Comparison of ENCODE assay signal across 8 cellular contexts in the genomic region with DNA sequence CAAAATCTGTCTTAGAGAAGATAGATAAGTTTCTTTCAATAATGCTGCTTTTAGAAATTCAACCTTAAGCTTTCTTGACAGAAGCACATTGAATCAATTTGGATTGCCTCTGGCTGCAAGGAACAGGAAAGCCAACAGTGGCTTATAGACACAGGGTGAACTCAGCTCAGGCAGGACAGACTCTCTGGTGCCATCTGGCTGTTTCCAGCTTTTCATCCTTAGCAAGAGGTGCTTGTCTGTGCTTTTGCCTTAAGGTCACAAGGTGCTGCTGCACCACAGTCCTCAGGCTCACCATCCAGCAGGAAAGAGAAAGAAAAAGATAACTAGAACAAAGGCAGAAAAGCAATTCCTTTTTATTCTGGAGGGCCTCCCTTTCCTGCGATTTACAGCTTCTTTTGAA.
DNase-seq lines count a peak whose midpoint lies in the region; ATAC-seq and TF ChIP-seq lines count a peak whose summit lies in the region.

No MANE protein-coding gene starts in this region.

- H3K9me3 ChIP-seq in heart left ventricle (no peaks in the 10 kb centered on the region), mammary epithelial cell (replicated peaks; ENCODE audit: insufficient read depth, low read length) (no peaks in the 10 kb centered on the region)

- DNase-seq in heart left ventricle (peak in 1 of 5 donors; percentile 40), Right ventricle myocardium superior (no peak), NCI-H345 treated with DMSO at 0.1 percent for 48 hours (lab: John Stamatoyannopoulos, UW; ENCODE audit: unreplicated experiment) (peak; percentile 77), mammary epithelial cell (peak; percentile 44), myocyte (ENCODE audit: low read depth) (peak; percentile 42), activated T-cell treated with anti-CD3 and anti-CD28 coated beads for 4 hours (no peak)
- no peak for DNase-seq in stimulated activated CD4-positive, alpha-beta T cell treated with anti-CD3 and anti-CD28 coated beads, Interleukin-4, amount 100 ng/mL, for 4 hours

- H3K4me2 ChIP-seq in mammary epithelial cell (ENCODE audit: insufficient read depth, low read depth, low read length), result no peak overlapping the region

- no peaks in the 10 kb centered on the region for H4K20me1 ChIP-seq in mammary epithelial cell (ENCODE audit: insufficient read depth, low read length)

- no peak for TF ChIP-seq POLR2A in heart left ventricle (IDR thresholded peaks at IDR 0.05)

- no peak overlapping the region for H2AFZ ChIP-seq in mammary epithelial cell (ENCODE audit: low read depth, low read length)

- H3K27ac ChIP-seq in heart left ventricle (no peak overlapping the region), mammary epithelial cell (ENCODE audit: insufficient read depth, low read depth, low read length) (no peak overlapping the region)

- dilution Hi-C loops in mammary epithelial cell (cut with HindIII; ENCODE audit: low sequenced_read_pairs), result no loop called here

- H3K4me3 ChIP-seq in heart left ventricle (no peak overlapping the region), mammary epithelial cell (replicated peaks in 1 of 3; ENCODE audit: insufficient read depth in 1 of 3, low read depth in 2 of 3, low read length in 3 of 3) (no peak overlapping the region)

- no peaks in the 10 kb centered on the region for H3K79me2 ChIP-seq in mammary epithelial cell (ENCODE audit: insufficient read depth, low read length)

- H3K36me3 ChIP-seq in heart left ventricle (no peaks in the 10 kb centered on the region), mammary epithelial cell (ENCODE audit: insufficient read depth, low read length) (no peaks in the 10 kb centered on the region)

- CTCF ChIA-PET in mammary epithelial cell (lab: Charles Lee; ENCODE audit: low non-redundant PET), result interaction anchor here (0.6 to 0.8 kb wide), 4 partner anchors 8 to 91 kb away, joined by 3 to 10 read pairs (median 4); no protein-coding TSS in a partner anchor

- TF ChIP-seq CTCF in heart left ventricle (IDR thresholded peaks at IDR 0.05) (peak; percentile 19 to 61 (median 40)), mammary epithelial cell (conservative IDR thresholded peaks at IDR 0.05 in 1 of 2, IDR thresholded peaks at IDR 0.05 in 1 of 2; ENCODE audit: extremely low read depth in 1 of 2, insufficient read depth in 1 of 2, low read depth in 1 of 2, low read length in 2 of 2) (peak; percentile 58 to 79)

- WGBS in heart left ventricle, 4 donors, result 83 to 91% (median 87%) methylated on average over 1 of the region's 1 CpG
- 100% methylated on average over 1 of the region's 1 CpG for WGBS in mammary epithelial cell (ENCODE audit: low coverage, missing lambda C conversion rate)

- BruUV-seq in mammary epithelial cell (replicated peaks; lab: Mats Ljungman, UMichigan), result no TSS peak

- ATAC-seq in heart left ventricle (peak in 3 of 4 donors; percentile 55 to 62 (median 56)), Right ventricle myocardium superior (ENCODE audit: poor library complexity) (no peak), HG02642 (IDR thresholded peaks at IDR 0.05; ENCODE audit: poor library complexity, unreplicated experiment) (no peak)

- in situ Hi-C loops in mammary epithelial cell (cut with MboI; ENCODE audit: low sequenced_read_pairs in 2 of 2), result loop anchor here (10.0 to 25.0 kb wide), 2 partner anchors 200 to 207 kb away; no protein-coding TSS in a partner anchor

- H3K4me1 ChIP-seq in heart left ventricle, result no peaks in the 10 kb centered on the region
- no peaks in the 10 kb centered on the region for H3K4me1 ChIP-seq in mammary epithelial cell (ENCODE audit: insufficient read depth, low read length)

- peaks cover 0 to 3% (median 0%) of the 10 kb centered on the region in 9 donors for H3K27me3 ChIP-seq in heart left ventricle
- peaks cover 4% of the 10 kb centered on the region for H3K27me3 ChIP-seq in mammary epithelial cell (ENCODE audit: insufficient read depth, low read length)

- H3K9ac ChIP-seq in mammary epithelial cell (ENCODE audit: insufficient read depth, low read length), result no peak overlapping the region

- intact Hi-C loops in heart left ventricle (cut with DNase I) (loop anchor here in 7 of 10 donors (5.0 to 10.0 kb wide), 3 partner anchors 197 to 207 kb away; no protein-coding TSS in a partner anchor), Right ventricle myocardium superior (cut with DNase I) (loop anchor here (10.0 kb wide), 1 partner anchor 207 kb away; no protein-coding TSS in a partner anchor), mammary epithelial cell (cut with micrococcal nuclease) (loop anchor here (1.0 to 5.0 kb wide), 4 partner anchors 43 to 244 kb away; no protein-coding TSS in a partner anchor)

Comparison
In these comparisons a context has a peak if more than half of its experiments do, and no peak if none do; other contexts are left out.
1. ATAC-seq: peak in heart left ventricle (3 of 4); none in Right ventricle myocardium superior (single experiment) and HG02642 (single experiment).
2. DNase-seq: peak in NCI-H345 treated with DMSO at 0.1 percent for 48 hours (single experiment), mammary epithelial cell (single experiment) and myocyte (single experiment); none in Right ventricle myocardium superior (single experiment), activated T-cell treated with anti-CD3 and anti-CD28 coated beads for 4 hours (single experiment) and stimulated activated CD4-positive, alpha-beta T cell treated with anti-CD3 and anti-CD28 coated beads, Interleukin-4, amount 100 ng/mL, for 4 hours (0 of 2).